In genomic region chr9:41119719-41120118, GRCh38 we compare ENCODE assay signal across 12 cellular contexts. TPM values are rescaled to one million over a fixed set of nuclear protein-coding genes. Genes with fewer than 3 reads are reported as not detected.
"Had no signal": no experiment of that assay in that cellular context is flagged by ENCODE, and none has a peak within 500 bp of the region (broad histone marks: within the 10 kb centered on the region; RNA-seq: fewer than 3 reads in every experiment).

No MANE protein-coding gene starts in this region.

RNA-seq across cellular contexts. Expression of gene FOXD4L6, which starts 8.8 kb away (rescaled TPM):
- total RNA-seq: activated B cell treated with CpG ODN at 0.5 μM for 24 hours; activated CD4-positive, alpha-beta memory T cell treated with anti-CD3 and anti-CD28 coated beads for 36 hours; activated CD4-positive, alpha-beta T cell treated with anti-CD3 and anti-CD28 coated beads, Interleukin-2, amount 10 ng/mL, durations not matched to agents 24 days and 14 days; activated CD8-positive, alpha-beta memory T cell treated with anti-CD3 and anti-CD28 coated beads for 36 hours; activated naive CD4-positive, alpha-beta T cell treated with anti-CD3 and anti-CD28 coated beads for 36 hours; activated naive CD4-positive, alpha-beta T cell treated with anti-CD3 and anti-CD28 coated beads, Interleukin-2, amount 50 U/mL, for 72 hours; activated naive CD8-positive, alpha-beta T cell treated with anti-CD3 and anti-CD28 coated beads for 36 hours; activated T-cell treated with anti-CD3 and anti-CD28 coated beads, Interleukin-2, amount 50 U/mL, for 4 hours; activated T-helper 17 cell treated with anti-CD3 and anti-CD28 coated beads, Interleukin-2, amount 50 U/mL, for 72 hours; aorta; body of pancreas; cardiac septum had no signal
- polyA plus RNA-seq: aorta had no signal
